Comparison of ENCODE assay signal across 2 cellular contexts in the genomic region with DNA sequence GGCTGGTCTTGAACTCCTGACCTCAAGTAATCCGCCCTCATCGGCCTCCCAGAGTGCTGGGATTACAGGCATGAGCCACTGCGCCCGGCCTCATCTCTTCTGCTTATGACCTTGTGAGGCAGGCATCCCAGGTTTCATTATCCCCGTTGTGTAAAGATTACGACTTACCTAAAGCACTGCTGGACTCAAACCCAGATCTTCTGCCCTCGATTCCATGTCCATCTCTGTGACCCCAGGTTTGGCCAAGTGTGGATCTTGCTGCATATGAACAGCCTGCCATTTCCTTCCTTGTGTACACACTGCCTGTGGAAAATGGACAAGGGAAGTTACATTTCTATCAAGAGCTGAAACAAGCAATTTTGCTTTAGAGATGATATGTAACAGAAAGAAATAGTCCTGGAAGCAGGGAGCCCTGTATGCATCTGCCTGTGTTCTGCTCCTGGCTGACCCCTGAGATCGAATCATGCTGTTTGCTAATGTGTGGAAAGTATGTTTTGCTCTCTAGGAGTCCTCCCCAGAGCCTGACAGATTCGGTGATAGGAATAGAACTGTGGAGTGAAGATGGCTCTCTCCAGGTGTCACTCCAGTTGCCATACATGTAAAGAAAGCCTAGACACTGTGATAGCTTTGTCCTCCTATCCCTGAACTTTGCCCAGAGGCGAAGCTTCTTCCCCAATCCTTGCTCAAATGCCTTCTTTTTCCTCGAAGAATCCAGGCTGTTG.
TF ChIP-seq lines count a peak whose summit lies in the region.

No MANE protein-coding gene starts in this region.

TF ChIP-seq in GM23338, 12 proteins besides CTCF, POLR2A, EP300 and RAD21 (continued from another document):
- TF ChIP-seq, protein P1, sequence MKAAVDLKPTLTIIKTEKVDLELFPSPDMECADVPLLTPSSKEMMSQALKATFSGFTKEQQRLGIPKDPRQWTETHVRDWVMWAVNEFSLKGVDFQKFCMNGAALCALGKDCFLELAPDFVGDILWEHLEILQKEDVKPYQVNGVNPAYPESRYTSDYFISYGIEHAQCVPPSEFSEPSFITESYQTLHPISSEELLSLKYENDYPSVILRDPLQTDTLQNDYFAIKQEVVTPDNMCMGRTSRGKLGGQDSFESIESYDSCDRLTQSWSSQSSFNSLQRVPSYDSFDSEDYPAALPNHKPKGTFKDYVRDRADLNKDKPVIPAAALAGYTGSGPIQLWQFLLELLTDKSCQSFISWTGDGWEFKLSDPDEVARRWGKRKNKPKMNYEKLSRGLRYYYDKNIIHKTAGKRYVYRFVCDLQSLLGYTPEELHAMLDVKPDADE (IDR thresholded peaks at IDR 0.05): no peak
- no peak for TF ChIP-seq ZNF114 (CRISPR knock-in tag; IDR thresholded peaks at IDR 0.05)
- no peak for TF ChIP-seq STAT1 (IDR thresholded peaks at IDR 0.05; ENCODE audit: unreplicated experiment)
TF ChIP-seq in GM23338: peak in this region for 0.

TF ChIP-seq in liver, 16 proteins besides CTCF, POLR2A, EP300 and RAD21 (continued from another document):
- TF ChIP-seq, protein P2, sequence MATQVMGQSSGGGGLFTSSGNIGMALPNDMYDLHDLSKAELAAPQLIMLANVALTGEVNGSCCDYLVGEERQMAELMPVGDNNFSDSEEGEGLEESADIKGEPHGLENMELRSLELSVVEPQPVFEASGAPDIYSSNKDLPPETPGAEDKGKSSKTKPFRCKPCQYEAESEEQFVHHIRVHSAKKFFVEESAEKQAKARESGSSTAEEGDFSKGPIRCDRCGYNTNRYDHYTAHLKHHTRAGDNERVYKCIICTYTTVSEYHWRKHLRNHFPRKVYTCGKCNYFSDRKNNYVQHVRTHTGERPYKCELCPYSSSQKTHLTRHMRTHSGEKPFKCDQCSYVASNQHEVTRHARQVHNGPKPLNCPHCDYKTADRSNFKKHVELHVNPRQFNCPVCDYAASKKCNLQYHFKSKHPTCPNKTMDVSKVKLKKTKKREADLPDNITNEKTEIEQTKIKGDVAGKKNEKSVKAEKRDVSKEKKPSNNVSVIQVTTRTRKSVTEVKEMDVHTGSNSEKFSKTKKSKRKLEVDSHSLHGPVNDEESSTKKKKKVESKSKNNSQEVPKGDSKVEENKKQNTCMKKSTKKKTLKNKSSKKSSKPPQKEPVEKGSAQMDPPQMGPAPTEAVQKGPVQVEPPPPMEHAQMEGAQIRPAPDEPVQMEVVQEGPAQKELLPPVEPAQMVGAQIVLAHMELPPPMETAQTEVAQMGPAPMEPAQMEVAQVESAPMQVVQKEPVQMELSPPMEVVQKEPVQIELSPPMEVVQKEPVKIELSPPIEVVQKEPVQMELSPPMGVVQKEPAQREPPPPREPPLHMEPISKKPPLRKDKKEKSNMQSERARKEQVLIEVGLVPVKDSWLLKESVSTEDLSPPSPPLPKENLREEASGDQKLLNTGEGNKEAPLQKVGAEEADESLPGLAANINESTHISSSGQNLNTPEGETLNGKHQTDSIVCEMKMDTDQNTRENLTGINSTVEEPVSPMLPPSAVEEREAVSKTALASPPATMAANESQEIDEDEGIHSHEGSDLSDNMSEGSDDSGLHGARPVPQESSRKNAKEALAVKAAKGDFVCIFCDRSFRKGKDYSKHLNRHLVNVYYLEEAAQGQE (IDR thresholded peaks at IDR 0.05): no peak
- peak; percentile 51 to 54 for TF ChIP-seq HNF4A (conservative IDR thresholded peaks at IDR 0.05)
- TF ChIP-seq RXRA (IDR thresholded peaks at IDR 0.05): peak in 1 of 2 donors; percentile 36
- TF ChIP-seq, protein P3, sequence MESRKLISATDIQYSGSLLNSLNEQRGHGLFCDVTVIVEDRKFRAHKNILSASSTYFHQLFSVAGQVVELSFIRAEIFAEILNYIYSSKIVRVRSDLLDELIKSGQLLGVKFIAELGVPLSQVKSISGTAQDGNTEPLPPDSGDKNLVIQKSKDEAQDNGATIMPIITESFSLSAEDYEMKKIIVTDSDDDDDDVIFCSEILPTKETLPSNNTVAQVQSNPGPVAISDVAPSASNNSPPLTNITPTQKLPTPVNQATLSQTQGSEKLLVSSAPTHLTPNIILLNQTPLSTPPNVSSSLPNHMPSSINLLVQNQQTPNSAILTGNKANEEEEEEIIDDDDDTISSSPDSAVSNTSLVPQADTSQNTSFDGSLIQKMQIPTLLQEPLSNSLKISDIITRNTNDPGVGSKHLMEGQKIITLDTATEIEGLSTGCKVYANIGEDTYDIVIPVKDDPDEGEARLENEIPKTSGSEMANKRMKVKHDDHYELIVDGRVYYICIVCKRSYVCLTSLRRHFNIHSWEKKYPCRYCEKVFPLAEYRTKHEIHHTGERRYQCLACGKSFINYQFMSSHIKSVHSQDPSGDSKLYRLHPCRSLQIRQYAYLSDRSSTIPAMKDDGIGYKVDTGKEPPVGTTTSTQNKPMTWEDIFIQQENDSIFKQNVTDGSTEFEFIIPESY (IDR thresholded peaks at IDR 0.05): no peak
- TF ChIP-seq NR2F2 (IDR thresholded peaks at IDR 0.05): no peak
- peak; percentile 18 for TF ChIP-seq YY1 (IDR thresholded peaks at IDR 0.05)
